In the genomic region with DNA sequence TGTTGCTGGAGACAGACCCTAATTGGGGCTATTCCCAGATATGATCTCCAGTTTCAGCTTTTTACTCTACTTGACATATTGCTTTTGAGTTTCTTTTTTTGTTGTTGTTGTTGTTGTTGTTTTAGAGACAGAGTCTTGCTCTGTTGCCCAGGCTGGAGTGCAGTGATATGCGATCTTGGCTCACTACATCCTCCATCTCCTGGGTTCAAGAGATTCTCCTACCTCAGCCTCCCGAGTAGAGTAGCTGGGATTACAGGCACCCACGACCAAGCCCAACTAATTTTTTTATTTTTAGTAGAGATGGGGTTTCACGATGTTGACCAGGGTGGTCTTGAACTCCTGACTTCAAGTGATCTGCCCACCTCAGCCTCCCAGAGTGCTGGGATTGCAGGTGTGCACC, we compare ENCODE assay signal across 1 cellular context.
TF ChIP-seq lines count a peak whose summit lies in the region.

No MANE protein-coding gene starts in this region.

TF ChIP-seq in GM23338, 12 proteins besides CTCF, POLR2A, EP300 and RAD21 (continued from another document):
- TF ChIP-seq ZNF462 (CRISPR knock-in tag; IDR thresholded peaks at IDR 0.05) = no peak
TF ChIP-seq in GM23338: peak in this region for 0.
